Comparison of ENCODE assay signal across 8 cellular contexts in the genomic region with DNA sequence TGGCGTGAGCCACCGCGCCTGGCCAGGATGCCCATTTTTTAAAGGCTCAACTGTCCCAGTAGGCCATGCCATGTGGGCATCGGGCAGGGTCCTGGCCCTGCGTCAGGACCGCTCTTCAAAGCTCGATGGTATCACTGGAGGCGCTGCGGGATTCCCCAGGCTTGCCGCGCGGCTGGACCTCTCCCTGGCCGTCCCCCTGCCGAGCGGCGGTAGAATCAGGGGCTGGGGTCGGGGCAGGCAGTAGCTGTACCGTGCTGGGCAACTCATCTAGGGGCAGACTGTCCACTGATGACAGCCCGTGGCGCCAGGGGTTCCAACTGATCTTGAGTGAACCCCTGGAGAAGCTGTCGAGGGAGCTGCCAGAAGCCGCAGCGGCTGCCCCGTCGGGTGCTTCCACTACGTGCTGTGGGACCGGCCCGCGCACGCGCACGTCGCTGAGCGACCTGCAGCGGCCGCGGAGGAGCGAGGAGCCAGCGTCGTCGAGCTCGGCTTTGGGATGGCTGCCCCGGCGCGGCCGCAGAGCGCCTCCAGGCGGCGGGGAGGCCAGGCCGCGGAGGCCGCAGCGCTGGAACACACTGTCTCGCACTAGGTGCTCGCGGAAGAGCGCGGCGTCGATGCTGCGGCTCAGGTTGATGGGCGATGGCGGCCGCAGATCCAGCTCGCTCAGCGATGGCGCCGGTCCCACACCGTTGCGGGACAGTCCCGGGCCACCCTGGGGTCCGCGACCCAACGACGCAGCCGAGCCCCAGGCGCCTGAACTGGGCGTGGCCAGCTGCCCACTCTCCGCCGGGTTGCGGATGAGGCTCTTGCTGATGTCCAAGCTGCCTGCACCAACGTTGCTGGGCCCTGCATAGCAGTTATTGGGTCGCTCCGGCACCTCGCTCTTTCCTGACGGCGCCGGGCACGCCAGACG. TPM values are rescaled to one million over a fixed set of nuclear protein-coding genes. Genes with fewer than 3 reads are reported as not detected.
A peak's percentile ranks its signal among the peaks of the same experiment; 100 is the strongest.
DNase-seq lines count a peak whose midpoint lies in the region; ATAC-seq, FAIRE-seq and TF ChIP-seq lines count a peak whose summit lies in the region.

No MANE protein-coding gene starts in this region.

- peak; percentile 70 to 78 for TF ChIP-seq RAD21 in H1 (IDR thresholded peaks at IDR 0.05 in 1 of 2, conservative IDR thresholded peaks at IDR 0.05 in 1 of 2; ENCODE audit: low read depth in 2 of 2, low read length in 2 of 2)

- H3K79me1 ChIP-seq in H1 (ENCODE audit: low read depth, low read length): no peaks in the 10 kb centered on the region

- TF ChIP-seq POLR2A in H1 (IDR thresholded peaks at IDR 0.05; ENCODE audit: control extremely low read depth in 1 of 2, low read depth in 2 of 2, low read length in 2 of 2): peak in 1 of 2 experiments; percentile 69; a peak in 2 of 3 replicates

- no peak overlapping the region for H3K14ac ChIP-seq in H1 (ENCODE audit: insufficient read length)

- TF ChIP-seq CTCF in HEK293 (tag by site-specific recombination; IDR thresholded peaks at IDR 0.05): peak; percentile 51
- TF ChIP-seq CTCF in H1 (IDR thresholded peaks at IDR 0.05; ENCODE audit: control extremely low read depth in 1 of 3, insufficient read depth in 1 of 3, low read depth in 1 of 3, low read length in 3 of 3): peak in 2 of 3 experiments; percentile 89 to 92; a peak in 3 of 4 replicates

- DNase-seq in Ammon's horn (ENCODE audit: low spot score) (peak; percentile 88), NCI-H69 (lab: John Stamatoyannopoulos, UW) (peak; percentile 92), H1 (ENCODE audit: low read depth in 1 of 2, low spot score in 2 of 2) (peak; percentile 70 to 89), memory B cell (ENCODE audit: low spot score in 2 of 2) (peak; percentile 53 to 73)
- peak; percentile 24 for DNase-seq in activated CD8-positive, alpha-beta memory T cell treated with anti-CD3 and anti-CD28 coated beads, Interleukin-2, amount 50 U/mL, for 24 hours (ENCODE audit: extremely low read depth)
- DNase-seq in stimulated activated CD4-positive, alpha-beta T cell treated with anti-CD3 and anti-CD28 coated beads, TNF-alpha, amount 100 ng/mL, for 24 hours (ENCODE audit: low read depth in 3 of 3): peak; percentile 52 to 77 (median 59)

- peaks cover 6% of the 10 kb centered on the region for H3K4me1 Mint-ChIP-seq in memory B cell

- H3K36me3 ChIP-seq in HEK293 (ENCODE audit: control insufficient read depth in 2 of 2, insufficient read depth in 1 of 2, low read length in 2 of 2) (peaks cover 0 to 51% of the 10 kb centered on the region in 2 experiments; a peak in 1 of 3 replicates), H1 (ENCODE audit: control insufficient read depth in 2 of 4, insufficient read depth in 4 of 4, low read length in 3 of 4) (peaks cover 0 to 3% (median under 1%) of the 10 kb centered on the region in 4 experiments; a peak in 4 of 8 replicates)

- H3K23ac ChIP-seq in H1 (ENCODE audit: insufficient read length): no peak overlapping the region

- no peaks in the 10 kb centered on the region for H3K27me3 ChIP-seq in H1 (replicated peaks in 1 of 4; ENCODE audit: control insufficient read depth in 3 of 4, extremely low read depth in 1 of 4, insufficient read depth in 3 of 4, low read length in 3 of 4)

- no peak overlapping the region for H2BK12ac ChIP-seq in H1 (ENCODE audit: low read depth, low read length)

- peak overlapping the region in 3 of 4 experiments; percentile 10 to 44 (median 34); a peak in 4 of 7 replicates for H3K9ac ChIP-seq in H1 (replicated peaks in 1 of 4; ENCODE audit: extremely low read depth in 1 of 4, low read depth in 3 of 4, low read length in 3 of 4)

- H3K79me2 ChIP-seq in H1 (ENCODE audit: control insufficient read depth in 1 of 2, insufficient read depth in 2 of 2, low read length in 2 of 2): no peaks in the 10 kb centered on the region

- WGBS in H1 (ENCODE audit: extremely low coverage in 1 of 2, insufficient coverage in 1 of 2, insufficient read length in 1 of 2, insufficient replicate concordance in 2 of 2, low coverage in 1 of 2, low lambda C conversion rate in 2 of 2, missing lambda C conversion rate in 1 of 2), 2 experiments: 3% methylated on average over 80 of the region's 90 CpGs; no CpG with 5 or more reads in 1 of the 2 experiments

- H2BK15ac ChIP-seq in H1 (ENCODE audit: low read length): no peak overlapping the region

- H4K91ac ChIP-seq in H1 (replicated peaks; ENCODE audit: insufficient read length, low read length): peak overlapping the region; percentile 72

- no peak for FAIRE-seq in H1 (lab: Jason Lieb, UNC)

- peaks cover 18% of the 10 kb centered on the region; the same call in 1 of the 2 replicates for H3K23me2 ChIP-seq in H1 (ENCODE audit: low read depth, low read length)

- peak; percentile 92 for ATAC-seq in memory B cell (ENCODE audit: low read depth)
- ATAC-seq in HG03025 (IDR thresholded peaks at IDR 0.05; ENCODE audit: low FRiP score, unreplicated experiment): no peak

- H3K27ac Mint-ChIP-seq in memory B cell: peak overlapping the region; percentile 79

- H3K4ac ChIP-seq in H1 (replicated peaks; ENCODE audit: insufficient read length, low read depth, low read length): no peak overlapping the region

- H3K4me3 ChIP-seq in HEK293 (ENCODE audit: low read depth, low read length) (peak overlapping the region; percentile 50), H1 (ENCODE audit: extremely low read depth in 1 of 4, insufficient read depth in 2 of 4, low read depth in 3 of 4, low read length in 4 of 4) (peak overlapping the region; percentile 42 to 69 (median 51))

- H4K8ac ChIP-seq in H1 (ENCODE audit: extremely low read depth, insufficient read depth, low read length): peak overlapping the region; percentile 89

- H3K4me1 ChIP-seq in HEK293 (ENCODE audit: control insufficient read depth, insufficient read depth, low read length) (no peaks in the 10 kb centered on the region), H1 (replicated peaks in 1 of 4; ENCODE audit: control insufficient read depth in 3 of 4, insufficient read depth in 4 of 4, low read length in 3 of 4) (peaks cover 0 to 8% (median 4%) of the 10 kb centered on the region in 4 experiments; a peak in 5 of 7 replicates)

- POLR2A ChIA-PET in HEK293 (lab: Yijun Ruan, JAX): interaction anchor here (0.5 to 1.9 kb wide), 26 partner anchors 8 to 590 kb away, joined by 3 to 33 read pairs (median 4); a partner anchor contains a TSS
- POLR2A ChIA-PET in H1 (lab: Charles Lee; ENCODE audit: partially characterized antibody): interaction anchor here (0.6 to 2.9 kb wide), 37 partner anchors 9 to 583 kb away, joined by 3 to 43 read pairs (median 4); a partner anchor contains a TSS

- peaks cover 0 to 2% of the 10 kb centered on the region in 2 experiments for H4K20me1 ChIP-seq in H1 (replicated peaks in 1 of 2; ENCODE audit: control insufficient read depth in 1 of 2, insufficient read depth in 2 of 2, low read length in 2 of 2)

- H3K18ac ChIP-seq in H1 (ENCODE audit: extremely low read depth, low read length): peak overlapping the region; percentile 95

- H2BK120ac ChIP-seq in H1 (replicated peaks; ENCODE audit: low read depth, low read length): no peak overlapping the region

- peak overlapping the region; percentile 52; the same call in 1 of the 2 replicates for H2BK5ac ChIP-seq in H1 (ENCODE audit: low read depth, low read length)

- H2BK20ac ChIP-seq in H1 (ENCODE audit: low read length): no peak overlapping the region

- H3K4me3 Mint-ChIP-seq in memory B cell: peak overlapping the region; percentile 83

- no peaks in the 10 kb centered on the region for H3K9me3 ChIP-seq in HEK293 (ENCODE audit: control insufficient read depth, insufficient read depth, low read depth, low read length)
- no peaks in the 10 kb centered on the region for H3K9me3 ChIP-seq in H1 (ENCODE audit: insufficient read depth in 2 of 2, low read depth in 1 of 2, low read length in 1 of 2)

- H3K27ac ChIP-seq in HEK293 (ENCODE audit: extremely low read depth, low read depth, low read length) (peak overlapping the region; percentile 69; the same call in 1 of the 2 replicates), H1 (ENCODE audit: low read depth, low read length) (no peak overlapping the region)

- peak overlapping the region; percentile 28; the same call in 1 of the 2 replicates for H2AFZ ChIP-seq in H1 (ENCODE audit: low read length)

- peak overlapping the region; percentile 21 for H3K56ac ChIP-seq in H1 (replicated peaks; ENCODE audit: insufficient read length, low read depth, low read length)

- peak overlapping the region; percentile 84 for H4K5ac ChIP-seq in H1 (ENCODE audit: insufficient read length, low read depth, low read length)

- no peak overlapping the region; the same call in 1 of the 2 replicates for H2AK5ac ChIP-seq in H1 (ENCODE audit: low read depth, low read length)

- peak overlapping the region; percentile 78 to 97 for H3K4me2 ChIP-seq in H1 (ENCODE audit: insufficient read depth in 1 of 2, low read depth in 2 of 2, low read length in 2 of 2)

- peaks cover under 1% of the 10 kb centered on the region for H3K36me3 Mint-ChIP-seq in memory B cell

- H3K9me3 Mint-ChIP-seq in memory B cell: no peaks in the 10 kb centered on the region

- CTCF ChIA-PET in HEK293 (lab: Yijun Ruan, JAX): interaction anchor here (0.7 to 2.3 kb wide), 33 partner anchors 8 to 249 kb away, joined by 3 to 19 read pairs (median 4); a partner anchor contains a TSS
- CTCF ChIA-PET in H1 (lab: Charles Lee; ENCODE audit: partially characterized antibody): interaction anchor here (0.5 to 5.2 kb wide), 52 partner anchors 8 to 318 kb away, joined by 3 to 86 read pairs (median 4); a partner anchor contains a TSS

- no peaks in the 10 kb centered on the region for H3K27me3 Mint-ChIP-seq in memory B cell

- TF ChIP-seq EP300 in H1 (IDR thresholded peaks at IDR 0.05; ENCODE audit: borderline replicate concordance in 1 of 2, low read depth in 2 of 2, low read length in 2 of 2): peak in 1 of 2 experiments; percentile 71; a peak in 1 of 3 replicates

RNA-seq across cellular contexts. Expression of a gene that starts 5.8 kb away (rescaled TPM):
- 8.4 and 9.2 TPM in 2 replicates for total RNA-seq in H1 (2021; fragmentation: NEBNext Ultra II Directional; extraction: Animal tissue kit (Norgen Biotek cat#: 25700))
- polyA plus RNA-seq in H1 (2011; rRNA removed): 9.0 and 10.0 TPM in 2 replicates
- 8.0 TPM for polyA plus RNA-seq in H1 (2011; cell fraction: cytosol; rRNA removed)
- 16.5 TPM for polyA plus RNA-seq in H1 (2011; cell fraction: nucleus; rRNA removed)
- polyA plus RNA-seq in H1 (2012, experiment 1 of 2): 3.3 to 7.9 TPM (median 6.0 TPM) in 4 replicates
- polyA plus RNA-seq in H1 (2012, experiment 2 of 2): 5.7 TPM
- 9.2 TPM for polyA plus RNA-seq in H1 (2013, experiment 1 of 2)
- 7.5 TPM for polyA plus RNA-seq in H1 (2013, experiment 2 of 2)
- 18.5 and 23.8 TPM in 2 replicates for polyA minus RNA-seq in H1 (2011; rRNA and poly(A)+ RNA removed)
- polyA minus RNA-seq in H1 (2011; cell fraction: cytosol; rRNA and poly(A)+ RNA removed): 7.2 TPM
- 29.8 TPM for polyA minus RNA-seq in H1 (2011; cell fraction: nucleus; rRNA and poly(A)+ RNA removed)

RNA-seq across cellular contexts. Expression of a gene that starts 12.7 kb away (rescaled TPM):
- 12.4 and 12.9 TPM in 2 replicates for total RNA-seq in H1 (2021; fragmentation: NEBNext Ultra II Directional; extraction: Animal tissue kit (Norgen Biotek cat#: 25700))
- 15.1 and 19.1 TPM in 2 replicates for polyA plus RNA-seq in H1 (2011; rRNA removed)
- 24.7 TPM for polyA plus RNA-seq in H1 (2011; cell fraction: cytosol; rRNA removed)
- 41.4 TPM for polyA plus RNA-seq in H1 (2011; cell fraction: nucleus; rRNA removed)
- 13.2 to 19.2 TPM (median 18.5 TPM) in 4 replicates for polyA plus RNA-seq in H1 (2012, experiment 1 of 2)
- polyA plus RNA-seq in H1 (2012, experiment 2 of 2): 11.6 TPM
- polyA plus RNA-seq in H1 (2013, experiment 1 of 2): 10.6 TPM
- polyA plus RNA-seq in H1 (2013, experiment 2 of 2): 9.0 TPM
- 8.6 and 8.9 TPM in 2 replicates for polyA minus RNA-seq in H1 (2011; rRNA and poly(A)+ RNA removed)
- 6.2 TPM for polyA minus RNA-seq in H1 (2011; cell fraction: cytosol; rRNA and poly(A)+ RNA removed)
- 9.6 TPM for polyA minus RNA-seq in H1 (2011; cell fraction: nucleus; rRNA and poly(A)+ RNA removed)

RNA-seq across cellular contexts. Expression of a gene that starts 29.5 kb away (rescaled TPM):
- 9.1 and 11.8 TPM in 2 replicates for total RNA-seq in H1 (2021; fragmentation: NEBNext Ultra II Directional; extraction: Animal tissue kit (Norgen Biotek cat#: 25700))
- 13.0 and 15.4 TPM in 2 replicates for polyA plus RNA-seq in H1 (2011; rRNA removed)
- 12.8 TPM for polyA plus RNA-seq in H1 (2011; cell fraction: cytosol; rRNA removed)
- 46.4 TPM for polyA plus RNA-seq in H1 (2011; cell fraction: nucleus; rRNA removed)
- polyA plus RNA-seq in H1 (2012, experiment 1 of 2): 8.9 to 12.4 TPM (median 11.2 TPM) in 4 replicates
- polyA plus RNA-seq in H1 (2012, experiment 2 of 2): 11.1 TPM
- polyA plus RNA-seq in H1 (2013, experiment 1 of 2): 11.0 TPM
- polyA plus RNA-seq in H1 (2013, experiment 2 of 2): 10.3 TPM
- polyA minus RNA-seq in H1 (2011; rRNA and poly(A)+ RNA removed): 7.5 and 7.8 TPM in 2 replicates
- 7.0 TPM for polyA minus RNA-seq in H1 (2011; cell fraction: cytosol; rRNA and poly(A)+ RNA removed)
- polyA minus RNA-seq in H1 (2011; cell fraction: nucleus; rRNA and poly(A)+ RNA removed): 12.9 TPM

RNA-seq across cellular contexts. Expression of a gene that starts 40.3 kb away (rescaled TPM):
- total RNA-seq in H1 (2021; fragmentation: NEBNext Ultra II Directional; extraction: Animal tissue kit (Norgen Biotek cat#: 25700)): 37.6 and 40.2 TPM in 2 replicates
- 34.2 and 59.8 TPM in 2 replicates for polyA plus RNA-seq in H1 (2011; rRNA removed)
- polyA plus RNA-seq in H1 (2011; cell fraction: cytosol; rRNA removed): 50.3 TPM
- 49.8 TPM for polyA plus RNA-seq in H1 (2011; cell fraction: nucleus; rRNA removed)
- polyA plus RNA-seq in H1 (2012, experiment 1 of 2): 46.6 to 57.6 TPM (median 51.4 TPM) in 4 replicates
- 7.4 TPM for polyA plus RNA-seq in H1 (2012, experiment 2 of 2)
- polyA plus RNA-seq in H1 (2013, experiment 1 of 2): 43.2 TPM
- 58.5 TPM for polyA plus RNA-seq in H1 (2013, experiment 2 of 2)
- polyA minus RNA-seq in H1 (2011; rRNA and poly(A)+ RNA removed): 63.2 and 86.0 TPM in 2 replicates
- 17.9 TPM for polyA minus RNA-seq in H1 (2011; cell fraction: cytosol; rRNA and poly(A)+ RNA removed)
- polyA minus RNA-seq in H1 (2011; cell fraction: nucleus; rRNA and poly(A)+ RNA removed): 17.0 TPM

RNA-seq across cellular contexts. Expression of a gene that starts 43.7 kb away (rescaled TPM):
- 4.4 and 4.9 TPM in 2 replicates for total RNA-seq in H1 (2021; fragmentation: NEBNext Ultra II Directional; extraction: Animal tissue kit (Norgen Biotek cat#: 25700))
- 3.4 and 3.8 TPM in 2 replicates for polyA plus RNA-seq in H1 (2011; rRNA removed)
- 4.0 TPM for polyA plus RNA-seq in H1 (2011; cell fraction: cytosol; rRNA removed)
- polyA plus RNA-seq in H1 (2011; cell fraction: nucleus; rRNA removed): 13.4 TPM
- polyA plus RNA-seq in H1 (2012, experiment 1 of 2): 1.9 to 3.6 TPM (median 3.2 TPM) in 4 replicates
- 2.1 TPM for polyA plus RNA-seq in H1 (2012, experiment 2 of 2)
- 4.8 TPM for polyA plus RNA-seq in H1 (2013, experiment 1 of 2)
- 4.4 TPM for polyA plus RNA-seq in H1 (2013, experiment 2 of 2)
- polyA minus RNA-seq in H1 (2011; rRNA and poly(A)+ RNA removed): 1.6 and 2.0 TPM in 2 replicates
- 1.2 TPM for polyA minus RNA-seq in H1 (2011; cell fraction: cytosol; rRNA and poly(A)+ RNA removed)
- polyA minus RNA-seq in H1 (2011; cell fraction: nucleus; rRNA and poly(A)+ RNA removed): 4.7 TPM

Comparison
In these comparisons a context has a peak if more than half of its experiments do, and no peak if none do; other contexts are left out.
1. DNase-seq: peak in every context shown above with its lines; median percentile 92 in NCI-H69; 88 in Ammon's horn; 80 in H1; 63 in memory B cell; 59 in stimulated activated CD4-positive, alpha-beta T cell treated with anti-CD3 and anti-CD28 coated beads, TNF-alpha, amount 100 ng/mL, for 24 hours; 24 in activated CD8-positive, alpha-beta memory T cell treated with anti-CD3 and anti-CD28 coated beads, Interleukin-2, amount 50 U/mL, for 24 hours.